In genomic region chr4:99816611-99817309, GRCh38 we compare ENCODE assay signal across 8 cellular contexts. TPM values are rescaled to one million over a fixed set of nuclear protein-coding genes. Genes with fewer than 3 reads are reported as not detected.
DNase-seq lines count a peak whose midpoint lies in the region; ATAC-seq and TF ChIP-seq lines count a peak whose summit lies in the region.

A gene with protein sequence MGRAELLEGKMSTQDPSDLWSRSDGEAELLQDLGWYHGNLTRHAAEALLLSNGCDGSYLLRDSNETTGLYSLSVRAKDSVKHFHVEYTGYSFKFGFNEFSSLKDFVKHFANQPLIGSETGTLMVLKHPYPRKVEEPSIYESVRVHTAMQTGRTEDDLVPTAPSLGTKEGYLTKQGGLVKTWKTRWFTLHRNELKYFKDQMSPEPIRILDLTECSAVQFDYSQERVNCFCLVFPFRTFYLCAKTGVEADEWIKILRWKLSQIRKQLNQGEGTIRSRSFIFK (plus strand): TSS chr4:99816827. CDS start chr4:99816914, 87 bp downstream.

- peak; percentile 93 for ATAC-seq in GM21360 (IDR thresholded peaks at IDR 0.05; ENCODE audit: unreplicated experiment)

- H3K4me3 ChIP-seq in epithelial cell of proximal tubule (ENCODE audit: low read depth, low read length), result no peak within 1 kb of the TSS

- peak; percentile 87 for DNase-seq in CD1c-positive myeloid dendritic cell (ENCODE audit: extremely low spot score)
- peak; percentile 76 for DNase-seq in HT-29 (ENCODE audit: low spot score)
- peak; percentile 37 to 72 for DNase-seq in activated CD4-positive, alpha-beta T cell treated with anti-CD3 and anti-CD28 coated beads, Interleukin-2, amount 50 U/mL, for 24 hours (ENCODE audit: low read depth in 1 of 2, low spot score in 1 of 2)
- no peak for DNase-seq in epithelial cell of proximal tubule (ENCODE audit: low read depth)
- DNase-seq in stimulated activated CD4-positive, alpha-beta T cell treated with anti-CD3 and anti-CD28 coated beads, Interleukin-15, amount 100 ng/mL, for 48 hours (ENCODE audit: low read depth in 2 of 2), result peak; percentile 65 to 72
- DNase-seq in NCI-H2029 treated with DMSO at 0.1 percent for 48 hours (lab: John Stamatoyannopoulos, UW), result no peak
- no peak for DNase-seq in NCI-H82 treated with DMSO at 0.1 percent for 48 hours (lab: John Stamatoyannopoulos, UW; ENCODE audit: unreplicated experiment)

- no peak for TF ChIP-seq CTCF in epithelial cell of proximal tubule (conservative IDR thresholded peaks at IDR 0.05; ENCODE audit: low read depth, low read length)

RNA-seq across cellular contexts. Expression of the gene that starts here (rescaled TPM):
- total RNA-seq in HT-29 (2014; rRNA removed; shearing (Covaris generic)), result 2.5 and 3.8 TPM in 2 replicates
- 6.7 and 18.3 TPM in 2 replicates for total RNA-seq in epithelial cell of proximal tubule

Comparison
In these comparisons a context has a peak if more than half of its experiments do, and no peak if none do; other contexts are left out.
1. DNase-seq: peak in CD1c-positive myeloid dendritic cell (single experiment), HT-29 (single experiment), activated CD4-positive, alpha-beta T cell treated with anti-CD3 and anti-CD28 coated beads, Interleukin-2, amount 50 U/mL, for 24 hours (2 of 2) and stimulated activated CD4-positive, alpha-beta T cell treated with anti-CD3 and anti-CD28 coated beads, Interleukin-15, amount 100 ng/mL, for 48 hours (2 of 2); none in epithelial cell of proximal tubule (single experiment), NCI-H2029 treated with DMSO at 0.1 percent for 48 hours (single experiment) and NCI-H82 treated with DMSO at 0.1 percent for 48 hours (single experiment).